ENCODE assay signal across 19 cellular contexts in genomic region chr11:130114726-130115125, GRCh38. TPM values are rescaled to one million over a fixed set of nuclear protein-coding genes. Genes with fewer than 3 reads are reported as not detected.
"Had no signal": no experiment of that assay in that cellular context is flagged by ENCODE, and none has a peak within 500 bp of the region (broad histone marks: within the 10 kb centered on the region; RNA-seq: fewer than 3 reads in every experiment).

No MANE protein-coding gene starts in this region.

- H3K36me3 ChIP-seq: breast epithelium had no signal

- H3K4me3 ChIP-seq: ascending aorta, breast epithelium, esophagus squamous epithelium, pancreas, tibial artery had no signal

- ATAC-seq: left ventricle myocardium superior, natural killer cell had no signal

- DNase-seq: activated CD4-positive, alpha-beta T cell treated with anti-CD3 and anti-CD28 coated beads for 1 hour; activated CD4-positive, alpha-beta T cell treated with anti-CD3 and anti-CD28 coated beads, Interleukin-2, amount 50 U/mL, for 4 hours; activated gamma-delta T cell; cerebellar nuclear complex; cortex of kidney; effector memory CD4-positive, alpha-beta T cell; esophagus squamous epithelium; immature natural killer cell; left ventricle myocardium superior; mesenchymal stem cell; natural killer cell; pancreas; stimulated activated CD8-positive, alpha-beta memory T cell treated with anti-CD3 and anti-CD28 coated beads, Interleukin-4, amount 100 ng/mL, for 48 hours; stimulated activated naive CD4-positive, alpha-beta T cell; tibial artery had no signal

- H3K27ac ChIP-seq: ascending aorta, breast epithelium, esophagus squamous epithelium, neutrophil, tibial artery had no signal

- H3K9me3 ChIP-seq: ascending aorta, breast epithelium, esophagus squamous epithelium, neutrophil, pancreas, tibial artery had no signal

- H3K27me3 ChIP-seq: ascending aorta, breast epithelium, esophagus squamous epithelium, neutrophil, pancreas, tibial artery had no signal

- H3K4me1 ChIP-seq: ascending aorta, breast epithelium had no signal

- FAIRE-seq: pancreas had no signal

RNA-seq across cellular contexts. Expression of gene ST14, which starts 44.9 kb away (rescaled TPM):
- total RNA-seq: T-helper 1 cell treated with Interleukin-12 subunit alpha and Interleukin-12 subunit beta and Interleukin-4 antibody, amounts not matched to agents 30 ng/mL and 1 ng/mL, for 36 hours had no signal
